Comparison of ENCODE assay signal across 1 cellular context in genomic region chr10:66187096-66187733, GRCh38.
TF ChIP-seq lines count a peak whose summit lies in the region.

No MANE protein-coding gene starts in this region.

TF ChIP-seq in GM23338, 12 proteins besides CTCF, POLR2A, EP300 and RAD21 (continued from another document):
- no peak for TF ChIP-seq ZNF462 (CRISPR knock-in tag; IDR thresholded peaks at IDR 0.05)
- no peak for TF ChIP-seq CREB1 (CRISPR knock-in tag; IDR thresholded peaks at IDR 0.05; ENCODE audit: low read depth)
- no peak for TF ChIP-seq ZNF114 (CRISPR knock-in tag; IDR thresholded peaks at IDR 0.05)
- TF ChIP-seq JUNB (IDR thresholded peaks at IDR 0.05; ENCODE audit: unreplicated experiment): no peak
- TF ChIP-seq NANOG (IDR thresholded peaks at IDR 0.05; ENCODE audit: borderline replicate concordance): no peak
- no peak for TF ChIP-seq EZH2phosphoT487 (IDR thresholded peaks at IDR 0.05; ENCODE audit: unreplicated experiment)
